Comparison of ENCODE assay signal across 18 cellular contexts in the genomic region with DNA sequence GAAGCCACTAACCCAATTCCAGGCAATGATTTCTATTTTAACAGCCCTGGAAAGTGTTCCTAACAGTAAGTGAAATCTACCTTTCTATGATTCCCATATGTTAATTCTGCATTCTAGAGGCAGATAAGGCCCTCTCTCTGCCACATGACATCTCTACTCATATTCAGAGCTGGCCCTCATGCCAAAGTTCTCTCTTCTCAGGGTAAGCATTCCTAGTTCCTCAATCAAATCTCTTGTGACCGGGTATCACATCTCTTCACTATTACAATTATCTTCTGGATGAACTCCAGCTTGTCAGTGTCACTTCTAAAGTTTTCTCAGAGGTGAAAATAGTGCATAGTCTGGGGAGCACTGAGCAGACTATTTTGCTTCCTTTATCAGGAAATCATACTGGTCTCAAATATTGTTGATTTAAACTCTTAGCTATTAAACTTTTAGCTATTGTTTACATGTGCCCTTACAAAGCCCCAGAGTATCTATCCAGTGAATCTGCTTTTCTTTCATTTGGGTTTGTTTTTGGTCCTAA.
DNase-seq lines count a peak whose midpoint lies in the region; ATAC-seq and TF ChIP-seq lines count a peak whose summit lies in the region.
"Had no signal": no experiment of that assay in that cellular context is flagged by ENCODE, and none has a peak within 500 bp of the region (broad histone marks: within the 10 kb centered on the region; RNA-seq: fewer than 3 reads in every experiment).

No MANE protein-coding gene starts in this region.

- no peaks in the 10 kb centered on the region for H3K9me3 Mint-ChIP-seq in T-helper 1 cell treated with Interleukin-12 subunit alpha and Interleukin-12 subunit beta and Interleukin-4 antibody, amounts not matched to agents 30 μg/mL and 1 μg/mL, for 36 hours
- no peaks in the 10 kb centered on the region for H3K9me3 Mint-ChIP-seq in nephron progenitor cell

- peaks cover 0 to 1% (median 0%) of the 10 kb centered on the region in 3 donors for H3K4me1 ChIP-seq in skeletal muscle tissue (ENCODE audit: control insufficient read depth in 3 of 3, insufficient read depth in 3 of 3, low read length in 3 of 3)

- H3K4me1 Mint-ChIP-seq in T-helper 1 cell treated with Interleukin-12 subunit alpha and Interleukin-12 subunit beta and Interleukin-4 antibody, amounts not matched to agents 30 μg/mL and 1 μg/mL, for 36 hours (ENCODE audit: low read depth) = no peaks in the 10 kb centered on the region
- no peaks in the 10 kb centered on the region for H3K4me1 Mint-ChIP-seq in nephron progenitor cell

- H3K27me3 Mint-ChIP-seq in T-helper 1 cell treated with Interleukin-12 subunit alpha and Interleukin-12 subunit beta and Interleukin-4 antibody, amounts not matched to agents 30 μg/mL and 1 μg/mL, for 36 hours (ENCODE audit: low read depth) = no peaks in the 10 kb centered on the region
- no peaks in the 10 kb centered on the region for H3K27me3 Mint-ChIP-seq in nephron progenitor cell (ENCODE audit: low read depth, poor library complexity)

- no peak overlapping the region for H3K9ac ChIP-seq in skeletal muscle tissue (ENCODE audit: low read depth in 1 of 3, low read length in 3 of 3)

- no peaks in the 10 kb centered on the region for H3K9me3 ChIP-seq in skeletal muscle tissue (ENCODE audit: control insufficient read depth in 3 of 3, low read length in 3 of 3)

- peak; percentile 33 for ATAC-seq in GM18868 (IDR thresholded peaks at IDR 0.05; ENCODE audit: unreplicated experiment)

- no peaks in the 10 kb centered on the region for H3K36me3 ChIP-seq in skeletal muscle tissue (ENCODE audit: control insufficient read depth in 3 of 3, insufficient read depth in 3 of 3, low read length in 3 of 3)

- H3K27ac ChIP-seq in skeletal muscle tissue (ENCODE audit: low read depth, low read length) = peak overlapping the region; percentile 36
- H3K27ac ChIP-seq: 22Rv1 had no signal

- H3K4me3 ChIP-seq in skeletal muscle tissue (ENCODE audit: low read length in 3 of 3) = no peak overlapping the region

- H3K36me3 Mint-ChIP-seq in T-helper 1 cell treated with Interleukin-12 subunit alpha and Interleukin-12 subunit beta and Interleukin-4 antibody, amounts not matched to agents 30 μg/mL and 1 μg/mL, for 36 hours (ENCODE audit: low read depth) = no peaks in the 10 kb centered on the region
- H3K36me3 Mint-ChIP-seq in nephron progenitor cell (ENCODE audit: low read depth) = no peaks in the 10 kb centered on the region

- TF ChIP-seq CTCF in nephron progenitor cell (IDR thresholded peaks at IDR 0.05) = no peak

- H3K27ac Mint-ChIP-seq in T-helper 1 cell treated with Interleukin-12 subunit alpha and Interleukin-12 subunit beta and Interleukin-4 antibody, amounts not matched to agents 30 μg/mL and 1 μg/mL, for 36 hours = peak overlapping the region; percentile 33
- H3K27ac Mint-ChIP-seq in nephron progenitor cell = no peak overlapping the region

- no peaks in the 10 kb centered on the region for H3K27me3 ChIP-seq in skeletal muscle tissue (ENCODE audit: control insufficient read depth in 3 of 3, insufficient read depth in 3 of 3, low read length in 3 of 3)

- DNase-seq in T-helper 1 cell (no peak), dermis blood vessel endothelial cell (peak; percentile 11), GM03348 (ENCODE audit: low spot score) (no peak), nephron progenitor cell (no peak), NCI-H2196 (lab: John Stamatoyannopoulos, UW; ENCODE audit: unreplicated experiment) (no peak)
- DNase-seq: DMS 273 treated with DMSO at 0.1 percent for 48 hours; GF-D8; HCEC 1CT; NCI-H1417 treated with DMSO at 0.1 percent for 48 hours; NCI-H1930; NCI-H2171; NCI-H446 treated with DMSO at 0.1 percent for 48 hours; NK-92 treated with Interleukin-12 subunit alpha and Interleukin-12 subunit beta, amount 100 ng/mL, for 24 hours; RPMI8226 had no signal

- H3K4me3 Mint-ChIP-seq in T-helper 1 cell treated with Interleukin-12 subunit alpha and Interleukin-12 subunit beta and Interleukin-4 antibody, amounts not matched to agents 30 μg/mL and 1 μg/mL, for 36 hours = no peak overlapping the region
- no peak overlapping the region for H3K4me3 Mint-ChIP-seq in nephron progenitor cell
